In the genomic region with DNA sequence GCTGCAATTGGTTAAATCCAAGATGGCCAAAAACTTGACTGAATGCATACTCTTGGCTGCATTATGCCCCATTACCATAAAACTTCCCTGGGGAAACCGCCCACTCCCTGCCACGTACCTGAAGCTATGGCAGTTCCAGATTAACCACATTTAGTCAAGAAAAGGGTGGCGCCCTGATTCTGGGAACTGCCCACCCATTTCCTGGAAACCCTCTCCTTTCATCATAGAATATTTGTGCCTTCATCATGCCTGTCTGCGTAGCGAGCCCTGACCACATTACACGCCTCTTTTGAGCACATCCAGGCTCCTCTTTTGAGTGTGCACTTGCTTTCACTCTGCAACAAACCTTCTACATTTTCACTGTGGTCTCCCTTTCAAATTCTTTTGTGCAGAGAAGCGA, we compare ENCODE assay signal across 1 cellular context.
TF ChIP-seq lines count a peak whose summit lies in the region.

No MANE protein-coding gene starts in this region.

TF ChIP-seq in HepG2, 621 proteins besides CTCF, POLR2A, EP300 and RAD21 (continued from another document):
- TF ChIP-seq, protein P1, sequence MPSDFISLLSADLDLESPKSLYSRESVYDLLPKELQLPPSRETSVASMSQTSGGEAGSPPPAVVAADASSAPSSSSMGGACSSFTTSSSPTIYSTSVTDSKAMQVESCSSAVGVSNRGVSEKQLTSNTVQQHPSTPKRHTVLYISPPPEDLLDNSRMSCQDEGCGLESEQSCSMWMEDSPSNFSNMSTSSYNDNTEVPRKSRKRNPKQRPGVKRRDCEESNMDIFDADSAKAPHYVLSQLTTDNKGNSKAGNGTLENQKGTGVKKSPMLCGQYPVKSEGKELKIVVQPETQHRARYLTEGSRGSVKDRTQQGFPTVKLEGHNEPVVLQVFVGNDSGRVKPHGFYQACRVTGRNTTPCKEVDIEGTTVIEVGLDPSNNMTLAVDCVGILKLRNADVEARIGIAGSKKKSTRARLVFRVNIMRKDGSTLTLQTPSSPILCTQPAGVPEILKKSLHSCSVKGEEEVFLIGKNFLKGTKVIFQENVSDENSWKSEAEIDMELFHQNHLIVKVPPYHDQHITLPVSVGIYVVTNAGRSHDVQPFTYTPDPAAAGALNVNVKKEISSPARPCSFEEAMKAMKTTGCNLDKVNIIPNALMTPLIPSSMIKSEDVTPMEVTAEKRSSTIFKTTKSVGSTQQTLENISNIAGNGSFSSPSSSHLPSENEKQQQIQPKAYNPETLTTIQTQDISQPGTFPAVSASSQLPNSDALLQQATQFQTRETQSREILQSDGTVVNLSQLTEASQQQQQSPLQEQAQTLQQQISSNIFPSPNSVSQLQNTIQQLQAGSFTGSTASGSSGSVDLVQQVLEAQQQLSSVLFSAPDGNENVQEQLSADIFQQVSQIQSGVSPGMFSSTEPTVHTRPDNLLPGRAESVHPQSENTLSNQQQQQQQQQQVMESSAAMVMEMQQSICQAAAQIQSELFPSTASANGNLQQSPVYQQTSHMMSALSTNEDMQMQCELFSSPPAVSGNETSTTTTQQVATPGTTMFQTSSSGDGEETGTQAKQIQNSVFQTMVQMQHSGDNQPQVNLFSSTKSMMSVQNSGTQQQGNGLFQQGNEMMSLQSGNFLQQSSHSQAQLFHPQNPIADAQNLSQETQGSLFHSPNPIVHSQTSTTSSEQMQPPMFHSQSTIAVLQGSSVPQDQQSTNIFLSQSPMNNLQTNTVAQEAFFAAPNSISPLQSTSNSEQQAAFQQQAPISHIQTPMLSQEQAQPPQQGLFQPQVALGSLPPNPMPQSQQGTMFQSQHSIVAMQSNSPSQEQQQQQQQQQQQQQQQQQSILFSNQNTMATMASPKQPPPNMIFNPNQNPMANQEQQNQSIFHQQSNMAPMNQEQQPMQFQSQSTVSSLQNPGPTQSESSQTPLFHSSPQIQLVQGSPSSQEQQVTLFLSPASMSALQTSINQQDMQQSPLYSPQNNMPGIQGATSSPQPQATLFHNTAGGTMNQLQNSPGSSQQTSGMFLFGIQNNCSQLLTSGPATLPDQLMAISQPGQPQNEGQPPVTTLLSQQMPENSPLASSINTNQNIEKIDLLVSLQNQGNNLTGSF (CRISPR knock-in tag; IDR thresholded peaks at IDR 0.05), result no peak
- TF ChIP-seq ZKSCAN5 (CRISPR knock-in tag; IDR thresholded peaks at IDR 0.05), result no peak
- no peak for TF ChIP-seq ARNTL (CRISPR knock-in tag; IDR thresholded peaks at IDR 0.05)
- TF ChIP-seq ZNF781 (CRISPR knock-in tag; IDR thresholded peaks at IDR 0.05; ENCODE audit: borderline replicate concordance, not compliant biosample characterization), result no peak
- TF ChIP-seq, protein P2, sequence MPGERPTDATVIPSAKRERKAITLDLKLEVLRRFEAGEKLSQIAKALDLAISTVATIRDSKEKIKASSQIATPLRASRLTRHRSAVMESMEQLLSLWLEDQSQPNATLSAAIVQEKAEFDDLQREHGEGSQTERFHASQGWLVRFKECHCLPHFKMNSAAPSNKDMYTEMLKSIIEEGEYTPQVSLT (CRISPR knock-in tag; IDR thresholded peaks at IDR 0.05; ENCODE audit: borderline replicate concordance, low read depth), result no peak
- TF ChIP-seq ZNF12 (CRISPR knock-in tag; IDR thresholded peaks at IDR 0.05), result no peak
- TF ChIP-seq SRY (CRISPR knock-in tag; IDR thresholded peaks at IDR 0.05), result no peak
- TF ChIP-seq MAFG (CRISPR knock-in tag; IDR thresholded peaks at IDR 0.05), result no peak
- no peak for TF ChIP-seq ASH2L (IDR thresholded peaks at IDR 0.05; ENCODE audit: insufficient read length, low read depth, low read length)
- no peak for TF ChIP-seq ARID2 (CRISPR knock-in tag; IDR thresholded peaks at IDR 0.05; ENCODE audit: borderline replicate concordance)
- TF ChIP-seq SIX1 (CRISPR knock-in tag; IDR thresholded peaks at IDR 0.05; ENCODE audit: borderline replicate concordance), result no peak
- no peak for TF ChIP-seq ZNF761 (CRISPR knock-in tag; conservative IDR thresholded peaks at IDR 0.05)
- no peak for TF ChIP-seq ELF1 (CRISPR knock-in tag; IDR thresholded peaks at IDR 0.05)
- TF ChIP-seq CAMTA2 (CRISPR knock-in tag; IDR thresholded peaks at IDR 0.05; ENCODE audit: borderline replicate concordance), result no peak
TF ChIP-seq in HepG2: peak in this region for 0.
